Comparison of ENCODE assay signal across 12 cellular contexts in genomic region chr1:197908695-197909336, GRCh38. TPM values are rescaled to one million over a fixed set of nuclear protein-coding genes. Genes with fewer than 3 reads are reported as not detected.
A peak's percentile ranks its signal among the peaks of the same experiment; 100 is the strongest.
DNase-seq lines count a peak whose midpoint lies in the region; ATAC-seq, FAIRE-seq and TF ChIP-seq lines count a peak whose summit lies in the region.
"Had no signal": no experiment of that assay in that cellular context is flagged by ENCODE, and none has a peak within 500 bp of the region (broad histone marks: within the 10 kb centered on the region; RNA-seq: fewer than 3 reads in every experiment).

No MANE protein-coding gene starts in this region.

- no peak overlapping the region for H3K27ac Mint-ChIP-seq in natural killer cell treated with Interleukin-12 subunit alpha and Interleukin-12 subunit beta and Interleukin-15 and Interleukin-18, amount 100 ng/mL, for 72 hours
- H3K27ac Mint-ChIP-seq in natural killer cell, result no peak overlapping the region
- H3K27ac Mint-ChIP-seq: activated naive CD4-positive, alpha-beta T cell treated with anti-CD3 and anti-CD28 coated beads, Interleukin-2, amount 50 U/mL, for 72 hours; dendritic cell treated with granulocyte-macrophage colony-stimulating factor and Interleukin-4, amounts not matched to agents 40 ng/mL and 50 ng/mL, for 4 days; nephron had no signal

- no peaks in the 10 kb centered on the region for H3K9me3 ChIP-seq in SJCRH30 (replicated peaks)

- H3K36me3 ChIP-seq in SJCRH30, result no peaks in the 10 kb centered on the region

- peaks cover 32% of the 10 kb centered on the region in 2 donors for H3K4me1 Mint-ChIP-seq in natural killer cell treated with Interleukin-12 subunit alpha and Interleukin-12 subunit beta and Interleukin-15 and Interleukin-18, amount 100 ng/mL, for 72 hours (ENCODE audit: low read depth in 2 of 2)
- peaks cover 39 to 48% of the 10 kb centered on the region in 2 donors for H3K4me1 Mint-ChIP-seq in natural killer cell

- TF ChIP-seq CTCF in natural killer cell (IDR thresholded peaks at IDR 0.05), result no peak
- TF ChIP-seq CTCF in fibroblast of the aortic adventitia (IDR thresholded peaks at IDR 0.05; ENCODE audit: insufficient read depth, low read length), result no peak

- H3K4me3 ChIP-seq in SJCRH30 (peak overlapping the region; percentile 36), fibroblast of the aortic adventitia (ENCODE audit: low read depth, low read length) (no peak overlapping the region)

- H3K4me3 Mint-ChIP-seq in natural killer cell treated with Interleukin-12 subunit alpha and Interleukin-12 subunit beta and Interleukin-15 and Interleukin-18, amount 100 ng/mL, for 72 hours, result peak overlapping the region; percentile 21
- H3K4me3 Mint-ChIP-seq in natural killer cell, result no peak overlapping the region
- H3K4me3 Mint-ChIP-seq: dendritic cell treated with granulocyte-macrophage colony-stimulating factor and Interleukin-4, amounts not matched to agents 40 ng/mL and 50 ng/mL, for 4 days; nephron had no signal

- no peaks in the 10 kb centered on the region for H3K4me1 ChIP-seq in SJCRH30

- H3K9me3 Mint-ChIP-seq in natural killer cell treated with Interleukin-12 subunit alpha and Interleukin-12 subunit beta and Interleukin-15 and Interleukin-18, amount 100 ng/mL, for 72 hours, result no peaks in the 10 kb centered on the region
- H3K9me3 Mint-ChIP-seq in natural killer cell, result no peaks in the 10 kb centered on the region
- H3K9me3 Mint-ChIP-seq: activated naive CD4-positive, alpha-beta T cell treated with anti-CD3 and anti-CD28 coated beads, Interleukin-2, amount 50 U/mL, for 72 hours; dendritic cell treated with granulocyte-macrophage colony-stimulating factor and Interleukin-4, amounts not matched to agents 40 ng/mL and 50 ng/mL, for 4 days; nephron had no signal

- no peak for FAIRE-seq in urothelium cell line (lab: Jason Lieb, UNC)

- DNase-seq in natural killer cell treated with Interleukin-12 subunit alpha and Interleukin-12 subunit beta and Interleukin-15 and Interleukin-18, amount 100 ng/mL, for 72 hours (ENCODE audit: low spot score), result no peak
- no peak for DNase-seq in natural killer cell
- peak in 1 of 2 experiments; percentile 31 for DNase-seq in SJCRH30
- DNase-seq in fibroblast of the aortic adventitia (ENCODE audit: low read depth), result peak; percentile 15
- peak; percentile 31 for DNase-seq in urothelium cell line (ENCODE audit: low spot score)
- no peak for DNase-seq in stimulated activated CD4-positive, alpha-beta T cell treated with anti-CD3 and anti-CD28 coated beads, Interleukin-15, amount 100 ng/mL, for 24 hours
- DNase-seq: NCI-H2171 treated with DMSO at 0.1 percent for 48 hours had no signal

- H3K27me3 ChIP-seq in SJCRH30, result no peaks in the 10 kb centered on the region

- no peak overlapping the region for H3K27ac ChIP-seq in SJCRH30

- H3K36me3 Mint-ChIP-seq in natural killer cell treated with Interleukin-12 subunit alpha and Interleukin-12 subunit beta and Interleukin-15 and Interleukin-18, amount 100 ng/mL, for 72 hours, result no peaks in the 10 kb centered on the region
- H3K36me3 Mint-ChIP-seq in natural killer cell, result no peaks in the 10 kb centered on the region

- H3K27me3 Mint-ChIP-seq in natural killer cell treated with Interleukin-12 subunit alpha and Interleukin-12 subunit beta and Interleukin-15 and Interleukin-18, amount 100 ng/mL, for 72 hours, result peaks cover 68 to 80% of the 10 kb centered on the region in 2 donors
- peaks cover 70 to 87% of the 10 kb centered on the region in 2 donors for H3K27me3 Mint-ChIP-seq in natural killer cell (ENCODE audit: low read depth in 2 of 2)

- ATAC-seq in natural killer cell treated with Interleukin-12 subunit alpha and Interleukin-12 subunit beta and Interleukin-15 and Interleukin-18, amount 100 ng/mL, for 72 hours, result no peak
- no peak for ATAC-seq in natural killer cell
- no peak for ATAC-seq in HG02973 (IDR thresholded peaks at IDR 0.05; ENCODE audit: unreplicated experiment)
- no peak for ATAC-seq in GM21381 (IDR thresholded peaks at IDR 0.05; ENCODE audit: unreplicated experiment)

- intact Hi-C loops in natural killer cell (cut with micrococcal nuclease), result no loop called here

RNA-seq across cellular contexts. Expression of gene C1orf53, which starts 6.4 kb away (rescaled TPM):
- 1 to 10 TPM in 1 of 2 donors, not detected in 1; 1.8 TPM for total RNA-seq in natural killer cell treated with Interleukin-12 subunit alpha and Interleukin-12 subunit beta and Interleukin-15 and Interleukin-18, amount 100 ng/mL, for 72 hours
- total RNA-seq in natural killer cell (not detected), fibroblast of the aortic adventitia (ENCODE audit: low replicate concordance) (0.98 and 4.5 TPM in 2 replicates)
- total RNA-seq in SJCRH30 (2014; rRNA removed; shearing (Covaris generic)), result 2.5 and 2.6 TPM in 2 replicates

RNA-seq across cellular contexts. Expression of gene LHX9, which starts 8.4 kb away (rescaled TPM):
- total RNA-seq in natural killer cell treated with Interleukin-12 subunit alpha and Interleukin-12 subunit beta and Interleukin-15 and Interleukin-18, amount 100 ng/mL, for 72 hours, result under 1 TPM in 1 of 2 donors, not detected in 1; 0.20 TPM
- total RNA-seq in natural killer cell (not detected), fibroblast of the aortic adventitia (ENCODE audit: low replicate concordance) (0.08 TPM in 1 of 2 replicates, not detected in the other)
- 0.33 and 0.93 TPM in 2 replicates for total RNA-seq in SJCRH30 (2014; rRNA removed; shearing (Covaris generic))
- total RNA-seq: activated naive CD4-positive, alpha-beta T cell treated with anti-CD3 and anti-CD28 coated beads, Interleukin-2, amount 50 U/mL, for 72 hours had no signal

Comparison
In these comparisons a context has a peak if more than half of its experiments do, and no peak if none do; other contexts are left out.
1. DNase-seq: peak in fibroblast of the aortic adventitia (single experiment) and urothelium cell line (single experiment); none in natural killer cell treated with Interleukin-12 subunit alpha and Interleukin-12 subunit beta and Interleukin-15 and Interleukin-18, amount 100 ng/mL, for 72 hours (single experiment), natural killer cell (single experiment) and stimulated activated CD4-positive, alpha-beta T cell treated with anti-CD3 and anti-CD28 coated beads, Interleukin-15, amount 100 ng/mL, for 24 hours (single experiment).